ENCODE assay signal across 1 cellular context in the genomic region with DNA sequence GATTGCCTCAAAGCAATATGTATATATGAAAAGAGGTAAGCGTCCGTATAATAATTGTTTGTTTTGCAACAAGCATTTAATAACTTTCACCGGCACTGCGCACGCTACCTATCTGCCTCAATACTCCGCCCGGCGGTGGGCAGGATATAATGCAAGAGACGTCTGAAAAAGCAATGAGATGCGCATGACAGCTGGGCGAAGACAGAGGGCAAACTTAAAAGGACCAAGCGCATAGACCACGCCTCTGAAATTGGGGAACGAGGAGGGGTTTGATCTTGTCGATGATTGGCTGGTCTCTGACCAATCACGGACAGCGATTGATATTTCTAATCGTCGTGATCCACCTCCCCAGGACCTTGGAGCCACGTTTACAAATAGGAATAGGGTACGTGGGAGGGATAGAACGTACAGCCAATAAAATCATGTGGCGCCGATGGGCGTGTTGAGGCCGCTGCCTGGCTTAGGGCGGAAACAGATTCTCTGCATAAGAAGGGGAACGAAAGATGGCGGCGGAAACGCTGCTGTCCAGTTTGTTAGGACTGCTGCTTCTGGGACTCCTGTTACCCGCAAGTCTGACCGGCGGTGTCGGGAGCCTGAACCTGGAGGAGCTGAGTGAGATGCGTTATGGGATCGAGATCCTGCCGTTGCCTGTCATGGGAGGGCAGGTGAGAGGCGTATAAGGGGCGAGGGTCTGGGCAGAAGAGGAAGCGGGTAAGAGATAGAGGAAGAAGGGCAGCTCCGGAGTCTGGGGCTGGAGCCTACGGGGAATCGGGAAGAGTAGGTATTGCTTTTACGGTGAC.
TF ChIP-seq lines count a peak whose summit lies in the region.

A gene with protein sequence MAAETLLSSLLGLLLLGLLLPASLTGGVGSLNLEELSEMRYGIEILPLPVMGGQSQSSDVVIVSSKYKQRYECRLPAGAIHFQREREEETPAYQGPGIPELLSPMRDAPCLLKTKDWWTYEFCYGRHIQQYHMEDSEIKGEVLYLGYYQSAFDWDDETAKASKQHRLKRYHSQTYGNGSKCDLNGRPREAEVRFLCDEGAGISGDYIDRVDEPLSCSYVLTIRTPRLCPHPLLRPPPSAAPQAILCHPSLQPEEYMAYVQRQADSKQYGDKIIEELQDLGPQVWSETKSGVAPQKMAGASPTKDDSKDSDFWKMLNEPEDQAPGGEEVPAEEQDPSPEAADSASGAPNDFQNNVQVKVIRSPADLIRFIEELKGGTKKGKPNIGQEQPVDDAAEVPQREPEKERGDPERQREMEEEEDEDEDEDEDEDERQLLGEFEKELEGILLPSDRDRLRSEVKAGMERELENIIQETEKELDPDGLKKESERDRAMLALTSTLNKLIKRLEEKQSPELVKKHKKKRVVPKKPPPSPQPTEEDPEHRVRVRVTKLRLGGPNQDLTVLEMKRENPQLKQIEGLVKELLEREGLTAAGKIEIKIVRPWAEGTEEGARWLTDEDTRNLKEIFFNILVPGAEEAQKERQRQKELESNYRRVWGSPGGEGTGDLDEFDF (plus strand): TSS at position 474 of the 800 bp plus-strand sequence. CDS start 30 bp downstream, at position 504.

TF ChIP-seq in HepG2, 621 proteins besides CTCF, POLR2A, EP300 and RAD21 (continued from another document and continues in another):
- TF ChIP-seq, protein P1, sequence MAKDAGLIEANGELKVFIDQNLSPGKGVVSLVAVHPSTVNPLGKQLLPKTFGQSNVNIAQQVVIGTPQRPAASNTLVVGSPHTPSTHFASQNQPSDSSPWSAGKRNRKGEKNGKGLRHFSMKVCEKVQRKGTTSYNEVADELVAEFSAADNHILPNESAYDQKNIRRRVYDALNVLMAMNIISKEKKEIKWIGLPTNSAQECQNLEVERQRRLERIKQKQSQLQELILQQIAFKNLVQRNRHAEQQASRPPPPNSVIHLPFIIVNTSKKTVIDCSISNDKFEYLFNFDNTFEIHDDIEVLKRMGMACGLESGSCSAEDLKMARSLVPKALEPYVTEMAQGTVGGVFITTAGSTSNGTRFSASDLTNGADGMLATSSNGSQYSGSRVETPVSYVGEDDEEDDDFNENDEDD (CRISPR knock-in tag; IDR thresholded peaks at IDR 0.05; ENCODE audit: borderline replicate concordance), result peak; percentile 16; the same call in 1 of the 2 replicates
- TF ChIP-seq, protein P2, sequence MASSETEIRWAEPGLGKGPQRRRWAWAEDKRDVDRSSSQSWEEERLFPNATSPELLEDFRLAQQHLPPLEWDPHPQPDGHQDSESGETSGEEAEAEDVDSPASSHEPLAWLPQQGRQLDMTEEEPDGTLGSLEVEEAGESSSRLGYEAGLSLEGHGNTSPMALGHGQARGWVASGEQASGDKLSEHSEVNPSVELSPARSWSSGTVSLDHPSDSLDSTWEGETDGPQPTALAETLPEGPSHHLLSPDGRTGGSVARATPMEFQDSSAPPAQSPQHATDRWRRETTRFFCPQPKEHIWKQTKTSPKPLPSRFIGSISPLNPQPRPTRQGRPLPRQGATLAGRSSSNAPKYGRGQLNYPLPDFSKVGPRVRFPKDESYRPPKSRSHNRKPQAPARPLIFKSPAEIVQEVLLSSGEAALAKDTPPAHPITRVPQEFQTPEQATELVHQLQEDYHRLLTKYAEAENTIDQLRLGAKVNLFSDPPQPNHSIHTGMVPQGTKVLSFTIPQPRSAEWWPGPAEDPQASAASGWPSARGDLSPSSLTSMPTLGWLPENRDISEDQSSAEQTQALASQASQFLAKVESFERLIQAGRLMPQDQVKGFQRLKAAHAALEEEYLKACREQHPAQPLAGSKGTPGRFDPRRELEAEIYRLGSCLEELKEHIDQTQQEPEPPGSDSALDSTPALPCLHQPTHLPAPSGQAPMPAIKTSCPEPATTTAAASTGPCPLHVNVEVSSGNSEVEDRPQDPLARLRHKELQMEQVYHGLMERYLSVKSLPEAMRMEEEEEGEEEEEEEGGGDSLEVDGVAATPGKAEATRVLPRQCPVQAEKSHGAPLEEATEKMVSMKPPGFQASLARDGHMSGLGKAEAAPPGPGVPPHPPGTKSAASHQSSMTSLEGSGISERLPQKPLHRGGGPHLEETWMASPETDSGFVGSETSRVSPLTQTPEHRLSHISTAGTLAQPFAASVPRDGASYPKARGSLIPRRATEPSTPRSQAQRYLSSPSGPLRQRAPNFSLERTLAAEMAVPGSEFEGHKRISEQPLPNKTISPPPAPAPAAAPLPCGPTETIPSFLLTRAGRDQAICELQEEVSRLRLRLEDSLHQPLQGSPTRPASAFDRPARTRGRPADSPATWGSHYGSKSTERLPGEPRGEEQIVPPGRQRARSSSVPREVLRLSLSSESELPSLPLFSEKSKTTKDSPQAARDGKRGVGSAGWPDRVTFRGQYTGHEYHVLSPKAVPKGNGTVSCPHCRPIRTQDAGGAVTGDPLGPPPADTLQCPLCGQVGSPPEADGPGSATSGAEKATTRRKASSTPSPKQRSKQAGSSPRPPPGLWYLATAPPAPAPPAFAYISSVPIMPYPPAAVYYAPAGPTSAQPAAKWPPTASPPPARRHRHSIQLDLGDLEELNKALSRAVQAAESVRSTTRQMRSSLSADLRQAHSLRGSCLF (CRISPR knock-in tag; IDR thresholded peaks at IDR 0.05; ENCODE audit: borderline replicate concordance), result no peak
- TF ChIP-seq, protein P3, sequence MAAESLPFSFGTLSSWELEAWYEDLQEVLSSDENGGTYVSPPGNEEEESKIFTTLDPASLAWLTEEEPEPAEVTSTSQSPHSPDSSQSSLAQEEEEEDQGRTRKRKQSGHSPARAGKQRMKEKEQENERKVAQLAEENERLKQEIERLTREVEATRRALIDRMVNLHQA (CRISPR knock-in tag; IDR thresholded peaks at IDR 0.05), result no peak
- TF ChIP-seq, protein P4, sequence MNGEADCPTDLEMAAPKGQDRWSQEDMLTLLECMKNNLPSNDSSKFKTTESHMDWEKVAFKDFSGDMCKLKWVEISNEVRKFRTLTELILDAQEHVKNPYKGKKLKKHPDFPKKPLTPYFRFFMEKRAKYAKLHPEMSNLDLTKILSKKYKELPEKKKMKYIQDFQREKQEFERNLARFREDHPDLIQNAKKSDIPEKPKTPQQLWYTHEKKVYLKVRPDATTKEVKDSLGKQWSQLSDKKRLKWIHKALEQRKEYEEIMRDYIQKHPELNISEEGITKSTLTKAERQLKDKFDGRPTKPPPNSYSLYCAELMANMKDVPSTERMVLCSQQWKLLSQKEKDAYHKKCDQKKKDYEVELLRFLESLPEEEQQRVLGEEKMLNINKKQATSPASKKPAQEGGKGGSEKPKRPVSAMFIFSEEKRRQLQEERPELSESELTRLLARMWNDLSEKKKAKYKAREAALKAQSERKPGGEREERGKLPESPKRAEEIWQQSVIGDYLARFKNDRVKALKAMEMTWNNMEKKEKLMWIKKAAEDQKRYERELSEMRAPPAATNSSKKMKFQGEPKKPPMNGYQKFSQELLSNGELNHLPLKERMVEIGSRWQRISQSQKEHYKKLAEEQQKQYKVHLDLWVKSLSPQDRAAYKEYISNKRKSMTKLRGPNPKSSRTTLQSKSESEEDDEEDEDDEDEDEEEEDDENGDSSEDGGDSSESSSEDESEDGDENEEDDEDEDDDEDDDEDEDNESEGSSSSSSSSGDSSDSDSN (CRISPR knock-in tag; IDR thresholded peaks at IDR 0.05), result peak; percentile 52
- no peak for TF ChIP-seq SYNCRIP (IDR thresholded peaks at IDR 0.05; ENCODE audit: insufficient read depth, low read depth, low read length)
- TF ChIP-seq ZMYM4 (CRISPR knock-in tag; IDR thresholded peaks at IDR 0.05), result peak; percentile 91
- no peak for TF ChIP-seq SRF (IDR thresholded peaks at IDR 0.05; ENCODE audit: low read depth, low read length)
- TF ChIP-seq, protein P5, sequence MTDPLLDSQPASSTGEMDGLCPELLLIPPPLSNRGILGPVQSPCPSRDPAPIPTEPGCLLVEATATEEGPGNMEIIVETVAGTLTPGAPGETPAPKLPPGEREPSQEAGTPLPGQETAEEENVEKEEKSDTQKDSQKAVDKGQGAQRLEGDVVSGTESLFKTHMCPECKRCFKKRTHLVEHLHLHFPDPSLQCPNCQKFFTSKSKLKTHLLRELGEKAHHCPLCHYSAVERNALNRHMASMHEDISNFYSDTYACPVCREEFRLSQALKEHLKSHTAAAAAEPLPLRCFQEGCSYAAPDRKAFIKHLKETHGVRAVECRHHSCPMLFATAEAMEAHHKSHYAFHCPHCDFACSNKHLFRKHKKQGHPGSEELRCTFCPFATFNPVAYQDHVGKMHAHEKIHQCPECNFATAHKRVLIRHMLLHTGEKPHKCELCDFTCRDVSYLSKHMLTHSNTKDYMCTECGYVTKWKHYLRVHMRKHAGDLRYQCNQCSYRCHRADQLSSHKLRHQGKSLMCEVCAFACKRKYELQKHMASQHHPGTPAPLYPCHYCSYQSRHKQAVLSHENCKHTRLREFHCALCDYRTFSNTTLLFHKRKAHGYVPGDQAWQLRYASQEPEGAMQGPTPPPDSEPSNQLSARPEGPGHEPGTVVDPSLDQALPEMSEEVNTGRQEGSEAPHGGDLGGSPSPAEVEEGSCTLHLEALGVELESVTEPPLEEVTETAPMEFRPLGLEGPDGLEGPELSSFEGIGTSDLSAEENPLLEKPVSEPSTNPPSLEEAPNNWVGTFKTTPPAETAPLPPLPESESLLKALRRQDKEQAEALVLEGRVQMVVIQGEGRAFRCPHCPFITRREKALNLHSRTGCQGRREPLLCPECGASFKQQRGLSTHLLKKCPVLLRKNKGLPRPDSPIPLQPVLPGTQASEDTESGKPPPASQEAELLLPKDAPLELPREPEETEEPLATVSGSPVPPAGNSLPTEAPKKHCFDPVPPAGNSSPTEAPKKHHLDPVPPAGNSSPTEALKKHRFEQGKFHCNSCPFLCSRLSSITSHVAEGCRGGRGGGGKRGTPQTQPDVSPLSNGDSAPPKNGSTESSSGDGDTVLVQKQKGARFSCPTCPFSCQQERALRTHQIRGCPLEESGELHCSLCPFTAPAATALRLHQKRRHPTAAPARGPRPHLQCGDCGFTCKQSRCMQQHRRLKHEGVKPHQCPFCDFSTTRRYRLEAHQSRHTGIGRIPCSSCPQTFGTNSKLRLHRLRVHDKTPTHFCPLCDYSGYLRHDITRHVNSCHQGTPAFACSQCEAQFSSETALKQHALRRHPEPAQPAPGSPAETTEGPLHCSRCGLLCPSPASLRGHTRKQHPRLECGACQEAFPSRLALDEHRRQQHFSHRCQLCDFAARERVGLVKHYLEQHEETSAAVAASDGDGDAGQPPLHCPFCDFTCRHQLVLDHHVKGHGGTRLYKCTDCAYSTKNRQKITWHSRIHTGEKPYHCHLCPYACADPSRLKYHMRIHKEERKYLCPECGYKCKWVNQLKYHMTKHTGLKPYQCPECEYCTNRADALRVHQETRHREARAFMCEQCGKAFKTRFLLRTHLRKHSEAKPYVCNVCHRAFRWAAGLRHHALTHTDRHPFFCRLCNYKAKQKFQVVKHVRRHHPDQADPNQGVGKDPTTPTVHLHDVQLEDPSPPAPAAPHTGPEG (CRISPR knock-in tag; IDR thresholded peaks at IDR 0.05), result 0 out of 2 replicates have a peak, but pooled peaks have one; percentile 22
- TF ChIP-seq, protein P6, sequence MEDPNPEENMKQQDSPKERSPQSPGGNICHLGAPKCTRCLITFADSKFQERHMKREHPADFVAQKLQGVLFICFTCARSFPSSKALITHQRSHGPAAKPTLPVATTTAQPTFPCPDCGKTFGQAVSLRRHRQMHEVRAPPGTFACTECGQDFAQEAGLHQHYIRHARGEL (CRISPR knock-in tag; IDR thresholded peaks at IDR 0.05), result no peak
- TF ChIP-seq HES4 (CRISPR knock-in tag; IDR thresholded peaks at IDR 0.05; ENCODE audit: borderline replicate concordance), result no peak
- peak; percentile 41; the same call in 1 of the 2 replicates for TF ChIP-seq ZNF891 (CRISPR knock-in tag; IDR thresholded peaks at IDR 0.05)
- TF ChIP-seq, protein P7, sequence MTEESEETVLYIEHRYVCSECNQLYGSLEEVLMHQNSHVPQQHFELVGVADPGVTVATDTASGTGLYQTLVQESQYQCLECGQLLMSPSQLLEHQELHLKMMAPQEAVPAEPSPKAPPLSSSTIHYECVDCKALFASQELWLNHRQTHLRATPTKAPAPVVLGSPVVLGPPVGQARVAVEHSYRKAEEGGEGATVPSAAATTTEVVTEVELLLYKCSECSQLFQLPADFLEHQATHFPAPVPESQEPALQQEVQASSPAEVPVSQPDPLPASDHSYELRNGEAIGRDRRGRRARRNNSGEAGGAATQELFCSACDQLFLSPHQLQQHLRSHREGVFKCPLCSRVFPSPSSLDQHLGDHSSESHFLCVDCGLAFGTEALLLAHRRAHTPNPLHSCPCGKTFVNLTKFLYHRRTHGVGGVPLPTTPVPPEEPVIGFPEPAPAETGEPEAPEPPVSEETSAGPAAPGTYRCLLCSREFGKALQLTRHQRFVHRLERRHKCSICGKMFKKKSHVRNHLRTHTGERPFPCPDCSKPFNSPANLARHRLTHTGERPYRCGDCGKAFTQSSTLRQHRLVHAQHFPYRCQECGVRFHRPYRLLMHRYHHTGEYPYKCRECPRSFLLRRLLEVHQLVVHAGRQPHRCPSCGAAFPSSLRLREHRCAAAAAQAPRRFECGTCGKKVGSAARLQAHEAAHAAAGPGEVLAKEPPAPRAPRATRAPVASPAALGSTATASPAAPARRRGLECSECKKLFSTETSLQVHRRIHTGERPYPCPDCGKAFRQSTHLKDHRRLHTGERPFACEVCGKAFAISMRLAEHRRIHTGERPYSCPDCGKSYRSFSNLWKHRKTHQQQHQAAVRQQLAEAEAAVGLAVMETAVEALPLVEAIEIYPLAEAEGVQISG (CRISPR knock-in tag; IDR thresholded peaks at IDR 0.05), result peak; percentile 78
- TF ChIP-seq HMGA1 (CRISPR knock-in tag; conservative IDR thresholded peaks at IDR 0.05), result no peak
- TF ChIP-seq, protein P8, sequence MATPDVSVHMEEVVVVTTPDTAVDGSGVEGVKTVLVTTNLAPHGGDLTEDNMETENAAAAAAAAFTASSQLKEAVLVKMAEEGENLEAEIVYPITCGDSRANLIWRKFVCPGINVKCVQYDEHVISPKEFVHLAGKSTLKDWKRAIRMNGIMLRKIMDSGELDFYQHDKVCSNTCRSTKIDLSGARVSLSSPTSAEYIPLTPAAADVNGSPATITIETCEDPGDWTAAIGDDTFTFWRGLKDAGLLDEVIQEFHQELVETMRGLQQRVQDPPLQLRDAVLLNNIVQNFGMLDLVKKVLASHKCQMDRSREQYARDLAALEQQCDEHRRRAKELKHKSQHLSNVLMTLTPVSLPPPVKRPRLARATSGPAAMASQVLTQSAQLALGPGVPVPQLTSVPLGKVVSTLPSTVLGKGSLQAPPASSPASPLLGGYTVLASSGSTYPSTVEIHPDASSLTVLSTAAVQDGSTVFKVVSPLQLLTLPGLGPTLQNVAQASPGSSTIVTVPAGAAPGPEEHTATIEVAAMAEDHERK (CRISPR knock-in tag; IDR thresholded peaks at IDR 0.05; ENCODE audit: low read depth), result peak; percentile 84
- TF ChIP-seq, protein P9, sequence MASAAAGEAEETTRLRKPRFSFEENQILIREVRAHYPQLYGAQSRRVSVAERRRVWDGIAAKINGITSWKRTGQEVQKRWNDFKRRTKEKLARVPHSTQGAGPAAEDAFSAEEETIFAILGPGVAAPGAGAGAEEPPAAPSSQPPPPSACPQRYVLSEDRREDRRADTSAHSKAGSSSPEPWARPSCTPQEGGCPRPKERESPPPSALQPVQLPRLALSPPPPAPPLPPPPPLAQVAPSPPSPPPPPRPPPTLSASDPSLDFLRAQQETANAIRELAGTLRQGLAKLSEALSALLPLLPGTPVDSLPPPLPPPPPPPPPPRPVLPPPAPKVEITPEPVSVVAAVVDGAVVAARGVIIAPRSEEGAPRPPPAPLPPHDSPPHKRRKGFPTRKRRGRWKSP (CRISPR knock-in tag; IDR thresholded peaks at IDR 0.05), result peak; percentile 79
- no peak for TF ChIP-seq FLYWCH1 (CRISPR knock-in tag; IDR thresholded peaks at IDR 0.05)
- no peak; the same call in 1 of the 2 replicates for TF ChIP-seq ZNF235 (CRISPR knock-in tag; IDR thresholded peaks at IDR 0.05; ENCODE audit: borderline replicate concordance)
- TF ChIP-seq TARDBP (CRISPR knock-in tag; IDR thresholded peaks at IDR 0.05), result no peak
- peak; percentile 35; the same call in 1 of the 2 replicates for TF ChIP-seq KLF15 (CRISPR knock-in tag; IDR thresholded peaks at IDR 0.05; ENCODE audit: borderline replicate concordance)
- TF ChIP-seq CHCHD3 (CRISPR knock-in tag; IDR thresholded peaks at IDR 0.05), result 0 out of 2 replicates have a peak, but pooled peaks have one; percentile 52
